10 cellular contexts compared by ENCODE assay signal in genomic region chr4:80182237-80182866, GRCh38. TPM values are rescaled to one million over a fixed set of nuclear protein-coding genes. Genes with fewer than 3 reads are reported as not detected.
DNase-seq lines count a peak whose midpoint lies in the region; ATAC-seq and TF ChIP-seq lines count a peak whose summit lies in the region.
"Had no signal": no experiment of that assay in that cellular context is flagged by ENCODE, and none has a peak within 500 bp of the region (broad histone marks: within the 10 kb centered on the region; RNA-seq: fewer than 3 reads in every experiment).

No MANE protein-coding gene starts in this region.

- H3K27me3 Mint-ChIP-seq in activated CD8-positive, alpha-beta memory T cell treated with anti-CD3 and anti-CD28 coated beads, Interleukin-2, amount 10 ng/mL, durations not matched to agents 7 days and 5 days: peaks cover 9% of the 10 kb centered on the region
- H3K27me3 Mint-ChIP-seq in endothelial cell (ENCODE audit: unreplicated experiment): peaks cover 32% of the 10 kb centered on the region
- H3K27me3 Mint-ChIP-seq in stimulated activated naive CD8-positive, alpha-beta T cell treated with anti-CD3 and anti-CD28 coated beads, Interleukin-15, Interleukin-2, amounts not matched to agents 100 ng/mL and 50 ng/mL, for 24 hours: peaks cover 22% of the 10 kb centered on the region

- H3K79me2 ChIP-seq in MM.1S (ENCODE audit: low read length): no peaks in the 10 kb centered on the region

- peaks cover 34% of the 10 kb centered on the region for H3K36me3 Mint-ChIP-seq in activated CD8-positive, alpha-beta memory T cell treated with anti-CD3 and anti-CD28 coated beads, Interleukin-2, amount 10 ng/mL, durations not matched to agents 7 days and 5 days
- H3K36me3 Mint-ChIP-seq in endothelial cell (ENCODE audit: low read depth, unreplicated experiment): peaks cover 21% of the 10 kb centered on the region
- peaks cover 10% of the 10 kb centered on the region for H3K36me3 Mint-ChIP-seq in stimulated activated naive CD8-positive, alpha-beta T cell treated with anti-CD3 and anti-CD28 coated beads, Interleukin-15, Interleukin-2, amounts not matched to agents 100 ng/mL and 50 ng/mL, for 24 hours (ENCODE audit: low read depth)

- peak; percentile 64 for DNase-seq in activated CD8-positive, alpha-beta memory T cell treated with anti-CD3 and anti-CD28 coated beads, Interleukin-2, amount 10 ng/mL, durations not matched to agents 7 days and 5 days
- no peak for DNase-seq in activated CD8-positive, alpha-beta memory T cell treated with anti-CD3 and anti-CD28 coated beads, Interleukin-2, amount 50 U/mL, for 48 hours
- DNase-seq in NCI-H446 (lab: John Stamatoyannopoulos, UW) (peak; percentile 35 to 87), endothelial cell (ENCODE audit: low spot score) (no peak), MM.1S (no peak)
- DNase-seq in stimulated activated CD4-positive, alpha-beta T cell treated with anti-CD3 and anti-CD28 coated beads, Interleukin-2, amount 100 ng/mL, for 48 hours: no peak
- DNase-seq: small intestine had no signal

- H3K4me3 ChIP-seq in MM.1S (ENCODE audit: low read length): no peak overlapping the region

- peak overlapping the region; percentile 87 for H3K27ac Mint-ChIP-seq in activated CD8-positive, alpha-beta memory T cell treated with anti-CD3 and anti-CD28 coated beads, Interleukin-2, amount 10 ng/mL, durations not matched to agents 7 days and 5 days
- H3K27ac Mint-ChIP-seq in endothelial cell (ENCODE audit: unreplicated experiment): peak overlapping the region; percentile 51
- H3K27ac Mint-ChIP-seq in stimulated activated naive CD8-positive, alpha-beta T cell treated with anti-CD3 and anti-CD28 coated beads, Interleukin-15, Interleukin-2, amounts not matched to agents 100 ng/mL and 50 ng/mL, for 24 hours: peak overlapping the region; percentile 81

- no peak overlapping the region for H3K4me2 ChIP-seq in MM.1S (ENCODE audit: low read depth, low read length)

- H3K4me1 Mint-ChIP-seq in activated CD8-positive, alpha-beta memory T cell treated with anti-CD3 and anti-CD28 coated beads, Interleukin-2, amount 10 ng/mL, durations not matched to agents 7 days and 5 days: peaks cover 59% of the 10 kb centered on the region
- H3K4me1 Mint-ChIP-seq in endothelial cell (ENCODE audit: unreplicated experiment): peaks cover 46% of the 10 kb centered on the region
- peaks cover 57% of the 10 kb centered on the region for H3K4me1 Mint-ChIP-seq in stimulated activated naive CD8-positive, alpha-beta T cell treated with anti-CD3 and anti-CD28 coated beads, Interleukin-15, Interleukin-2, amounts not matched to agents 100 ng/mL and 50 ng/mL, for 24 hours (ENCODE audit: low read depth)

- no peaks in the 10 kb centered on the region for H3K36me3 ChIP-seq in MM.1S (replicated peaks; ENCODE audit: insufficient read depth, low read length)
- H3K36me3 ChIP-seq: upper lobe of left lung had no signal

- no peaks in the 10 kb centered on the region for H3F3A ChIP-seq in MM.1S (ENCODE audit: insufficient read depth, low read length)

- no peak overlapping the region for H3K9ac ChIP-seq in MM.1S (ENCODE audit: low read length)

- H2AFZ ChIP-seq in MM.1S (ENCODE audit: low read length): no peak overlapping the region

- CTCF ChIA-PET in activated CD8-positive, alpha-beta memory T cell treated with anti-CD3 and anti-CD28 coated beads, Interleukin-2, amount 10 ng/mL, durations not matched to agents 7 days and 5 days (lab: Charles Lee): interaction anchor here (1.1 to 8.8 kb wide), 15 partner anchors 10 to 165 kb away, joined by 3 to 135 read pairs (median 8); partner anchors contain the start of gene ANTXR2

- no peaks in the 10 kb centered on the region for H3K4me1 ChIP-seq in MM.1S (ENCODE audit: low read length)

- no peak for TF ChIP-seq CTCF in endothelial cell (IDR thresholded peaks at IDR 0.05; ENCODE audit: unreplicated experiment)
- TF ChIP-seq CTCF in MM.1S (IDR thresholded peaks at IDR 0.05; ENCODE audit: low read length): no peak

- no peak for ATAC-seq in activated CD8-positive, alpha-beta memory T cell treated with anti-CD3 and anti-CD28 coated beads, Interleukin-2, amount 10 ng/mL, durations not matched to agents 7 days and 5 days
- ATAC-seq in GM21526 (IDR thresholded peaks at IDR 0.05; ENCODE audit: low FRiP score, unreplicated experiment): no peak

- no peaks in the 10 kb centered on the region for H3K9me3 ChIP-seq in MM.1S (replicated peaks; ENCODE audit: insufficient read depth, low read length)

- H3K4me3 Mint-ChIP-seq in activated CD8-positive, alpha-beta memory T cell treated with anti-CD3 and anti-CD28 coated beads, Interleukin-2, amount 10 ng/mL, durations not matched to agents 7 days and 5 days: peak overlapping the region; percentile 96
- H3K4me3 Mint-ChIP-seq in endothelial cell (ENCODE audit: unreplicated experiment): peak overlapping the region; percentile 57
- peak overlapping the region; percentile 97 for H3K4me3 Mint-ChIP-seq in stimulated activated naive CD8-positive, alpha-beta T cell treated with anti-CD3 and anti-CD28 coated beads, Interleukin-15, Interleukin-2, amounts not matched to agents 100 ng/mL and 50 ng/mL, for 24 hours

- H3K27me3 ChIP-seq in MM.1S (replicated peaks; ENCODE audit: insufficient read depth, low read length): peaks cover 8% of the 10 kb centered on the region

- no peaks in the 10 kb centered on the region for H3K9me2 ChIP-seq in MM.1S (replicated peaks; ENCODE audit: insufficient read depth, low read length)

- peaks cover 8% of the 10 kb centered on the region for H3K9me3 Mint-ChIP-seq in activated CD8-positive, alpha-beta memory T cell treated with anti-CD3 and anti-CD28 coated beads, Interleukin-2, amount 10 ng/mL, durations not matched to agents 7 days and 5 days (ENCODE audit: low read depth)
- no peaks in the 10 kb centered on the region for H3K9me3 Mint-ChIP-seq in endothelial cell (ENCODE audit: unreplicated experiment)
- peaks cover 13% of the 10 kb centered on the region for H3K9me3 Mint-ChIP-seq in stimulated activated naive CD8-positive, alpha-beta T cell treated with anti-CD3 and anti-CD28 coated beads, Interleukin-15, Interleukin-2, amounts not matched to agents 100 ng/mL and 50 ng/mL, for 24 hours

- no peak overlapping the region for H3K27ac ChIP-seq in MM.1S (ENCODE audit: low read length)

- no peaks in the 10 kb centered on the region for H4K20me1 ChIP-seq in MM.1S (ENCODE audit: insufficient read depth, low read length)

RNA-seq across cellular contexts. Expression of gene PRDM8, which starts 15.0 kb away (rescaled TPM):
- total RNA-seq in activated CD8-positive, alpha-beta memory T cell treated with anti-CD3 and anti-CD28 coated beads, Interleukin-2, amount 10 ng/mL, durations not matched to agents 7 days and 5 days: 10 to 100 TPM; 21.7 to 32.5 TPM
- 30.5 TPM for total RNA-seq in endothelial cell (ENCODE audit: unreplicated experiment)

Comparison
In these comparisons a context has a peak if more than half of its experiments do, and no peak if none do; other contexts are left out.
1. DNase-seq: peak in activated CD8-positive, alpha-beta memory T cell treated with anti-CD3 and anti-CD28 coated beads, Interleukin-2, amount 10 ng/mL, durations not matched to agents 7 days and 5 days (single experiment) and NCI-H446 (2 of 2); none in activated CD8-positive, alpha-beta memory T cell treated with anti-CD3 and anti-CD28 coated beads, Interleukin-2, amount 50 U/mL, for 48 hours (single experiment), endothelial cell (single experiment), stimulated activated CD4-positive, alpha-beta T cell treated with anti-CD3 and anti-CD28 coated beads, Interleukin-2, amount 100 ng/mL, for 48 hours (0 of 2) and MM.1S (single experiment).
2. Peak in every context shown above with its lines, with median percentiles within 50 percentile points of each other: H3K27ac Mint-ChIP-seq and H3K4me3 Mint-ChIP-seq.